Comparison of ENCODE assay signal across 1 cellular context in the genomic region with DNA sequence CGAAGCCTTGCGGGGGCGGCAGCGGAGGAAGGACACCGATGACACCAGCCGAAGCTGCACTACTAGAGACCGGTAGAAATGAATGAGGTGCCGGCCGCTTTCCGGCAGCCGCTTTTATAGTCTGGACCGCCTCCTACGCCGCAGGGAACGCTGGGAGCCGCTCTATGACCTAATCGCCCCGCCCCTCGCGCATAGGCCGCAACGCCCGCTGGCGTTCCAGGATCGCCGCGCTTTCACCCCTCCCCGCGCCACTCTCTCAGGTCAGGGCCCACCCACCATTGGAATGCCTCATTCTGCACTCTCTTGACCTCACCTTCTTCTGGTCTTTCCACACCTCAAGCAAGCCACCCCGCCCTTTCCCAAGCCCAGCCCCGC.
A peak's percentile ranks its signal among the peaks of the same experiment; 100 is the strongest.
TF ChIP-seq lines count a peak whose summit lies in the region.

A gene (minus strand): TSS at position 89 of the 375 bp plus-strand sequence. CDS start 170 bp downstream, outside the sequence.

TF ChIP-seq in HepG2, 621 proteins besides CTCF, POLR2A, EP300 and RAD21 (continued from another document and continues in another):
- TF ChIP-seq AGO1 (IDR thresholded peaks at IDR 0.05; ENCODE audit: low read depth, low read length, poor library complexity, severe bottlenecking): no peak
- TF ChIP-seq TEAD3 (CRISPR knock-in tag; optimal IDR thresholded peaks at IDR 0.05; ENCODE audit: borderline replicate concordance): peak; percentile 80
- TF ChIP-seq ZNF775 (CRISPR knock-in tag; IDR thresholded peaks at IDR 0.05; ENCODE audit: borderline replicate concordance): no peak
- no peak for TF ChIP-seq TGIF2 (CRISPR knock-in tag; IDR thresholded peaks at IDR 0.05)
- no peak for TF ChIP-seq U2AF1 (optimal IDR thresholded peaks at IDR 0.05; ENCODE audit: low read depth, low read length)
- 0 out of 2 replicates have a peak, but pooled peaks have one; percentile 71 for TF ChIP-seq ZNF713 (CRISPR knock-in tag; IDR thresholded peaks at IDR 0.05)
- TF ChIP-seq ZNF839 (CRISPR knock-in tag; IDR thresholded peaks at IDR 0.05; ENCODE audit: borderline replicate concordance): no peak
- TF ChIP-seq, protein P1, sequence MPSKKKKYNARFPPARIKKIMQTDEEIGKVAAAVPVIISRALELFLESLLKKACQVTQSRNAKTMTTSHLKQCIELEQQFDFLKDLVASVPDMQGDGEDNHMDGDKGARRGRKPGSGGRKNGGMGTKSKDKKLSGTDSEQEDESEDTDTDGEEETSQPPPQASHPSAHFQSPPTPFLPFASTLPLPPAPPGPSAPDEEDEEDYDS (CRISPR knock-in tag; IDR thresholded peaks at IDR 0.05): peak; percentile 97
- TF ChIP-seq, protein P2, sequence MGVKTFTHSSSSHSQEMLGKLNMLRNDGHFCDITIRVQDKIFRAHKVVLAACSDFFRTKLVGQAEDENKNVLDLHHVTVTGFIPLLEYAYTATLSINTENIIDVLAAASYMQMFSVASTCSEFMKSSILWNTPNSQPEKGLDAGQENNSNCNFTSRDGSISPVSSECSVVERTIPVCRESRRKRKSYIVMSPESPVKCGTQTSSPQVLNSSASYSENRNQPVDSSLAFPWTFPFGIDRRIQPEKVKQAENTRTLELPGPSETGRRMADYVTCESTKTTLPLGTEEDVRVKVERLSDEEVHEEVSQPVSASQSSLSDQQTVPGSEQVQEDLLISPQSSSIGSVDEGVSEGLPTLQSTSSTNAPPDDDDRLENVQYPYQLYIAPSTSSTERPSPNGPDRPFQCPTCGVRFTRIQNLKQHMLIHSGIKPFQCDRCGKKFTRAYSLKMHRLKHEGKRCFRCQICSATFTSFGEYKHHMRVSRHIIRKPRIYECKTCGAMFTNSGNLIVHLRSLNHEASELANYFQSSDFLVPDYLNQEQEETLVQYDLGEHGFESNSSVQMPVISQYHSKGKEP (CRISPR knock-in tag; IDR thresholded peaks at IDR 0.05): peak; percentile 58; the same call in 1 of the 2 replicates
- TF ChIP-seq ZFAT (CRISPR knock-in tag; conservative IDR thresholded peaks at IDR 0.05): no peak; the same call in 1 of the 2 replicates
- TF ChIP-seq, protein P3, sequence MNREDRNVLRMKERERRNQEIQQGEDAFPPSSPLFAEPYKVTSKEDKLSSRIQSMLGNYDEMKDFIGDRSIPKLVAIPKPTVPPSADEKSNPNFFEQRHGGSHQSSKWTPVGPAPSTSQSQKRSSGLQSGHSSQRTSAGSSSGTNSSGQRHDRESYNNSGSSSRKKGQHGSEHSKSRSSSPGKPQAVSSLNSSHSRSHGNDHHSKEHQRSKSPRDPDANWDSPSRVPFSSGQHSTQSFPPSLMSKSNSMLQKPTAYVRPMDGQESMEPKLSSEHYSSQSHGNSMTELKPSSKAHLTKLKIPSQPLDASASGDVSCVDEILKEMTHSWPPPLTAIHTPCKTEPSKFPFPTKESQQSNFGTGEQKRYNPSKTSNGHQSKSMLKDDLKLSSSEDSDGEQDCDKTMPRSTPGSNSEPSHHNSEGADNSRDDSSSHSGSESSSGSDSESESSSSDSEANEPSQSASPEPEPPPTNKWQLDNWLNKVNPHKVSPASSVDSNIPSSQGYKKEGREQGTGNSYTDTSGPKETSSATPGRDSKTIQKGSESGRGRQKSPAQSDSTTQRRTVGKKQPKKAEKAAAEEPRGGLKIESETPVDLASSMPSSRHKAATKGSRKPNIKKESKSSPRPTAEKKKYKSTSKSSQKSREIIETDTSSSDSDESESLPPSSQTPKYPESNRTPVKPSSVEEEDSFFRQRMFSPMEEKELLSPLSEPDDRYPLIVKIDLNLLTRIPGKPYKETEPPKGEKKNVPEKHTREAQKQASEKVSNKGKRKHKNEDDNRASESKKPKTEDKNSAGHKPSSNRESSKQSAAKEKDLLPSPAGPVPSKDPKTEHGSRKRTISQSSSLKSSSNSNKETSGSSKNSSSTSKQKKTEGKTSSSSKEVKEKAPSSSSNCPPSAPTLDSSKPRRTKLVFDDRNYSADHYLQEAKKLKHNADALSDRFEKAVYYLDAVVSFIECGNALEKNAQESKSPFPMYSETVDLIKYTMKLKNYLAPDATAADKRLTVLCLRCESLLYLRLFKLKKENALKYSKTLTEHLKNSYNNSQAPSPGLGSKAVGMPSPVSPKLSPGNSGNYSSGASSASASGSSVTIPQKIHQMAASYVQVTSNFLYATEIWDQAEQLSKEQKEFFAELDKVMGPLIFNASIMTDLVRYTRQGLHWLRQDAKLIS (CRISPR knock-in tag; IDR thresholded peaks at IDR 0.05): peak; percentile 83; the same call in 1 of the 2 replicates
- TF ChIP-seq BORCS8-MEF2B (CRISPR knock-in tag; IDR thresholded peaks at IDR 0.05): peak; percentile 20; the same call in 1 of the 2 replicates
- peak; percentile 75; the same call in 1 of the 2 replicates for TF ChIP-seq ZNF780A (CRISPR knock-in tag; IDR thresholded peaks at IDR 0.05)
- 0 out of 2 replicates have a peak, but pooled peaks have one; percentile 7 for TF ChIP-seq SALL1 (CRISPR knock-in tag; IDR thresholded peaks at IDR 0.05)
- TF ChIP-seq ZNF746 (CRISPR knock-in tag; IDR thresholded peaks at IDR 0.05): no peak; the same call in 1 of the 2 replicates
- TF ChIP-seq ZNF143 (CRISPR knock-in tag; IDR thresholded peaks at IDR 0.05): peak; percentile 89
- no peak for TF ChIP-seq ZNF33A (CRISPR knock-in tag; IDR thresholded peaks at IDR 0.05; ENCODE audit: borderline replicate concordance)
- no peak for TF ChIP-seq ZBTB20 (CRISPR knock-in tag; IDR thresholded peaks at IDR 0.05; ENCODE audit: borderline replicate concordance, low read depth)
- no peak for TF ChIP-seq CREM (IDR thresholded peaks at IDR 0.05)
- no peak for TF ChIP-seq CREM (CRISPR knock-in tag; IDR thresholded peaks at IDR 0.05)
- TF ChIP-seq, protein P4, sequence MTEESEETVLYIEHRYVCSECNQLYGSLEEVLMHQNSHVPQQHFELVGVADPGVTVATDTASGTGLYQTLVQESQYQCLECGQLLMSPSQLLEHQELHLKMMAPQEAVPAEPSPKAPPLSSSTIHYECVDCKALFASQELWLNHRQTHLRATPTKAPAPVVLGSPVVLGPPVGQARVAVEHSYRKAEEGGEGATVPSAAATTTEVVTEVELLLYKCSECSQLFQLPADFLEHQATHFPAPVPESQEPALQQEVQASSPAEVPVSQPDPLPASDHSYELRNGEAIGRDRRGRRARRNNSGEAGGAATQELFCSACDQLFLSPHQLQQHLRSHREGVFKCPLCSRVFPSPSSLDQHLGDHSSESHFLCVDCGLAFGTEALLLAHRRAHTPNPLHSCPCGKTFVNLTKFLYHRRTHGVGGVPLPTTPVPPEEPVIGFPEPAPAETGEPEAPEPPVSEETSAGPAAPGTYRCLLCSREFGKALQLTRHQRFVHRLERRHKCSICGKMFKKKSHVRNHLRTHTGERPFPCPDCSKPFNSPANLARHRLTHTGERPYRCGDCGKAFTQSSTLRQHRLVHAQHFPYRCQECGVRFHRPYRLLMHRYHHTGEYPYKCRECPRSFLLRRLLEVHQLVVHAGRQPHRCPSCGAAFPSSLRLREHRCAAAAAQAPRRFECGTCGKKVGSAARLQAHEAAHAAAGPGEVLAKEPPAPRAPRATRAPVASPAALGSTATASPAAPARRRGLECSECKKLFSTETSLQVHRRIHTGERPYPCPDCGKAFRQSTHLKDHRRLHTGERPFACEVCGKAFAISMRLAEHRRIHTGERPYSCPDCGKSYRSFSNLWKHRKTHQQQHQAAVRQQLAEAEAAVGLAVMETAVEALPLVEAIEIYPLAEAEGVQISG (CRISPR knock-in tag; IDR thresholded peaks at IDR 0.05): no peak; the same call in 1 of the 2 replicates
- TF ChIP-seq GZF1 (CRISPR knock-in tag; IDR thresholded peaks at IDR 0.05): no peak
- peak; percentile 87; the same call in 1 of the 2 replicates for TF ChIP-seq SMAD1 (CRISPR knock-in tag; IDR thresholded peaks at IDR 0.05; ENCODE audit: borderline replicate concordance, low read depth)
- no peak for TF ChIP-seq KLF11 (CRISPR knock-in tag; IDR thresholded peaks at IDR 0.05)
- peak; percentile 90; the same call in 1 of the 2 replicates for TF ChIP-seq ZNF766 (CRISPR knock-in tag; IDR thresholded peaks at IDR 0.05; ENCODE audit: borderline replicate concordance)
- TF ChIP-seq TCF7L2 (IDR thresholded peaks at IDR 0.05; ENCODE audit: low read depth, low read length): no peak
- peak; percentile 63 for TF ChIP-seq SIN3B (IDR thresholded peaks at IDR 0.05; ENCODE audit: low read length)
- peak; percentile 92 for TF ChIP-seq RBFOX2 (IDR thresholded peaks at IDR 0.05; ENCODE audit: low read depth, low read length)
- no peak for TF ChIP-seq ZBTB7B (CRISPR knock-in tag; IDR thresholded peaks at IDR 0.05)
- TF ChIP-seq KLF15 (CRISPR knock-in tag; IDR thresholded peaks at IDR 0.05; ENCODE audit: borderline replicate concordance): peak; percentile 90; the same call in 1 of the 2 replicates
- TF ChIP-seq KDM5A (IDR thresholded peaks at IDR 0.05; ENCODE audit: borderline replicate concordance, low read length): no peak
- TF ChIP-seq GABPA (IDR thresholded peaks at IDR 0.05; ENCODE audit: low read depth, low read length): no peak; the same call in 1 of the 2 replicates
- no peak for TF ChIP-seq GABPA (CRISPR knock-in tag; IDR thresholded peaks at IDR 0.05; ENCODE audit: low read depth)
- TF ChIP-seq PCBP2 (optimal IDR thresholded peaks at IDR 0.05; ENCODE audit: low read depth, low read length, poor library complexity, severe bottlenecking): no peak
- TF ChIP-seq, protein P5, sequence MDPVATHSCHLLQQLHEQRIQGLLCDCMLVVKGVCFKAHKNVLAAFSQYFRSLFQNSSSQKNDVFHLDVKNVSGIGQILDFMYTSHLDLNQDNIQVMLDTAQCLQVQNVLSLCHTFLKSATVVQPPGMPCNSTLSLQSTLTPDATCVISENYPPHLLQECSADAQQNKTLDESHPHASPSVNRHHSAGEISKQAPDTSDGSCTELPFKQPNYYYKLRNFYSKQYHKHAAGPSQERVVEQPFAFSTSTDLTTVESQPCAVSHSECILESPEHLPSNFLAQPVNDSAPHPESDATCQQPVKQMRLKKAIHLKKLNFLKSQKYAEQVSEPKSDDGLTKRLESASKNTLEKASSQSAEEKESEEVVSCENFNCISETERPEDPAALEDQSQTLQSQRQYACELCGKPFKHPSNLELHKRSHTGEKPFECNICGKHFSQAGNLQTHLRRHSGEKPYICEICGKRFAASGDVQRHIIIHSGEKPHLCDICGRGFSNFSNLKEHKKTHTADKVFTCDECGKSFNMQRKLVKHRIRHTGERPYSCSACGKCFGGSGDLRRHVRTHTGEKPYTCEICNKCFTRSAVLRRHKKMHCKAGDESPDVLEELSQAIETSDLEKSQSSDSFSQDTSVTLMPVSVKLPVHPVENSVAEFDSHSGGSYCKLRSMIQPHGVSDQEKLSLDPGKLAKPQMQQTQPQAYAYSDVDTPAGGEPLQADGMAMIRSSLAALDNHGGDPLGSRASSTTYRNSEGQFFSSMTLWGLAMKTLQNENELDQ (CRISPR knock-in tag; IDR thresholded peaks at IDR 0.05; ENCODE audit: borderline replicate concordance): 0 out of 2 replicates have a peak, but pooled peaks have one; percentile 39
- no peak for TF ChIP-seq ZNF292 (CRISPR knock-in tag; IDR thresholded peaks at IDR 0.05; ENCODE audit: borderline replicate concordance, low read depth)
- TF ChIP-seq AHR (CRISPR knock-in tag; IDR thresholded peaks at IDR 0.05): peak; percentile 11; the same call in 1 of the 2 replicates
- TF ChIP-seq, protein P6, sequence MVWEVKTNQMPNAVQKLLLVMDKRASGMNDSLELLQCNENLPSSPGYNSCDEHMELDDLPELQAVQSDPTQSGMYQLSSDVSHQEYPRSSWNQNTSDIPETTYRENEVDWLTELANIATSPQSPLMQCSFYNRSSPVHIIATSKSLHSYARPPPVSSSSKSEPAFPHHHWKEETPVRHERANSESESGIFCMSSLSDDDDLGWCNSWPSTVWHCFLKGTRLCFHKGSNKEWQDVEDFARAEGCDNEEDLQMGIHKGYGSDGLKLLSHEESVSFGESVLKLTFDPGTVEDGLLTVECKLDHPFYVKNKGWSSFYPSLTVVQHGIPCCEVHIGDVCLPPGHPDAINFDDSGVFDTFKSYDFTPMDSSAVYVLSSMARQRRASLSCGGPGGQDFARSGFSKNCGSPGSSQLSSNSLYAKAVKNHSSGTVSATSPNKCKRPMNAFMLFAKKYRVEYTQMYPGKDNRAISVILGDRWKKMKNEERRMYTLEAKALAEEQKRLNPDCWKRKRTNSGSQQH (CRISPR knock-in tag; IDR thresholded peaks at IDR 0.05; ENCODE audit: low read depth): peak; percentile 72; the same call in 1 of the 2 replicates
- no peak for TF ChIP-seq PAX8 (CRISPR knock-in tag; IDR thresholded peaks at IDR 0.05; ENCODE audit: borderline replicate concordance)
- peak; percentile 7 for TF ChIP-seq ZFP36 (IDR thresholded peaks at IDR 0.05; ENCODE audit: borderline replicate concordance, low read depth, low read length, partially characterized antibody)
- no peak for TF ChIP-seq ZNF678 (CRISPR knock-in tag; IDR thresholded peaks at IDR 0.05)
- peak in 1 of 2 experiments; percentile 96; a peak in 2 of 4 replicates for TF ChIP-seq KLF16 (CRISPR knock-in tag; IDR thresholded peaks at IDR 0.05)
- TF ChIP-seq, protein P7, sequence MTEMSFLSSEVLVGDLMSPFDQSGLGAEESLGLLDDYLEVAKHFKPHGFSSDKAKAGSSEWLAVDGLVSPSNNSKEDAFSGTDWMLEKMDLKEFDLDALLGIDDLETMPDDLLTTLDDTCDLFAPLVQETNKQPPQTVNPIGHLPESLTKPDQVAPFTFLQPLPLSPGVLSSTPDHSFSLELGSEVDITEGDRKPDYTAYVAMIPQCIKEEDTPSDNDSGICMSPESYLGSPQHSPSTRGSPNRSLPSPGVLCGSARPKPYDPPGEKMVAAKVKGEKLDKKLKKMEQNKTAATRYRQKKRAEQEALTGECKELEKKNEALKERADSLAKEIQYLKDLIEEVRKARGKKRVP (CRISPR knock-in tag; IDR thresholded peaks at IDR 0.05): peak in 1 of 2 experiments; percentile 46; a peak in 2 of 4 replicates
- TF ChIP-seq, protein P8, sequence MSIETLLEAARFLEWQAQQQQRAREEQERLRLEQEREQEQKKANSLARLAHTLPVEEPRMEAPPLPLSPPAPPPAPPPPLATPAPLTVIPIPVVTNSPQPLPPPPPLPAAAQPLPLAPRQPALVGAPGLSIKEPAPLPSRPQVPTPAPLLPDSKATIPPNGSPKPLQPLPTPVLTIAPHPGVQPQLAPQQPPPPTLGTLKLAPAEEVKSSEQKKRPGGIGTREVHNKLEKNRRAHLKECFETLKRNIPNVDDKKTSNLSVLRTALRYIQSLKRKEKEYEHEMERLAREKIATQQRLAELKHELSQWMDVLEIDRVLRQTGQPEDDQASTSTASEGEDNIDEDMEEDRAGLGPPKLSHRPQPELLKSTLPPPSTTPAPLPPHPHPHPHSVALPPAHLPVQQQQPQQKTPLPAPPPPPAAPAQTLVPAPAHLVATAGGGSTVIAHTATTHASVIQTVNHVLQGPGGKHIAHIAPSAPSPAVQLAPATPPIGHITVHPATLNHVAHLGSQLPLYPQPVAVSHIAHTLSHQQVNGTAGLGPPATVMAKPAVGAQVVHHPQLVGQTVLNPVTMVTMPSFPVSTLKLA (IDR thresholded peaks at IDR 0.05): no peak
- TF ChIP-seq WIZ (CRISPR knock-in tag; IDR thresholded peaks at IDR 0.05): no peak
- TF ChIP-seq, protein P9, sequence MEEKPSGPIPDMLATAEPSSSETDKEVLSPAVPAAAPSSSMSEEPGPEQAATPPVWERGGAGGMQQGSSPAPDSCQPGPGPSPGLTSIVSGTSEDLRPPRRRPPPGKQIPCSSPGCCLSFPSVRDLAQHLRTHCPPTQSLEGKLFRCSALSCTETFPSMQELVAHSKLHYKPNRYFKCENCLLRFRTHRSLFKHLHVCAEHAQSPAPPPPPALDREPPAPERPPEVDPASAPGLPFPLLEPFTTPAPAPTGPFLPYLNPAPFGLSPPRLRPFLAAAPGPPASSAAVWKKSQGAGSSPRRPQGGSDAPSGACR (CRISPR knock-in tag; IDR thresholded peaks at IDR 0.05): 0 out of 2 replicates have a peak, but pooled peaks have one; percentile 9
- TF ChIP-seq IRX3 (CRISPR knock-in tag; IDR thresholded peaks at IDR 0.05; ENCODE audit: borderline replicate concordance, low read depth): peak; percentile 54; the same call in 1 of the 2 replicates
- TF ChIP-seq, protein P10, sequence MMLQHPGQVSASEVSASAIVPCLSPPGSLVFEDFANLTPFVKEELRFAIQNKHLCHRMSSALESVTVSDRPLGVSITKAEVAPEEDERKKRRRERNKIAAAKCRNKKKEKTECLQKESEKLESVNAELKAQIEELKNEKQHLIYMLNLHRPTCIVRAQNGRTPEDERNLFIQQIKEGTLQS (CRISPR knock-in tag; IDR thresholded peaks at IDR 0.05): peak; percentile 69
